Comparison of ENCODE assay signal across 8 cellular contexts in the genomic region with DNA sequence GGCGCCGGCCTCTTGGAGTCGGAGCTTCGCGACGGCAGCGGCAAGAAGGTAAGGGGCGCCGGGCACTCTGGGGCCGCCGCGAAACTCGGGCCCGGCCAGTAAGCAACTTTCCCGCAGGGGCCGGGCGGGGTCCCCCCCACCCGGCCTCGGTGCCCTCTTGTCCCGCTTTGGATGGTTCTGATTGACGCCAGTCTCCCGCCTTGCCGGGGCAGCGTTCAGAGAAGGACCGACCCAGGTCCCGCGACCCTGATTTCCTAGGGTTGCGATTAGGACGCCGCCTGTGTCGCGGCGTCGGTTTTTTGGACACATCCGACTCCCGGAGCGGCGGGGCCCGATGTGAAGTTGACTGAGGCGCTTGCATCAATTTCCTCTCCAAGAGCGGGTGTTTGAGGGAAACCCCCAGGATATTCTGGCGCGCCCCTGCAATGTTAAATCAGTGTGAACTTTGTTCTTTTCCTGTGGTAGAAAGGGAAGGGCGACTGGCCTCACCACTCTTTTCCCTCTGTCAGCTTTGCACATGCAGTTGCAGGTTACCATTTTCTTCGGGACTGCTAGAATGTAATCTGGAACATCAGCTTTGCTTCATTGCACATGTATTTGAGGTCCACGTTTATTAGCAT. TPM values are rescaled to one million over a fixed set of nuclear protein-coding genes. Genes with fewer than 3 reads are reported as not detected.
DNase-seq lines count a peak whose midpoint lies in the region; ATAC-seq and TF ChIP-seq lines count a peak whose summit lies in the region.

No MANE protein-coding gene starts in this region.

- peak overlapping the region; percentile 81 for H3K4me3 Mint-ChIP-seq in neural crest cell

- H3K9me2 ChIP-seq in DOHH2 (replicated peaks; ENCODE audit: control insufficient read depth, low read length) = no peaks in the 10 kb centered on the region

- DNase-seq in LNCaP clone FGC (ENCODE audit: low read depth) (no peak), fibroblast of lung (ENCODE audit: low read depth in 2 of 2) (peak; percentile 24 to 31), neural crest cell (ENCODE audit: low read depth, low spot score) (no peak), omental fat pad (ENCODE audit: low spot score) (no peak)
- DNase-seq in activated T-cell treated with anti-CD3 and anti-CD28 coated beads, Interleukin-2, amount 50 U/mL, for 1 hour = peak; percentile 65

- H3K36me3 Mint-ChIP-seq in neural crest cell (ENCODE audit: low read depth) = no peaks in the 10 kb centered on the region

- no peaks in the 10 kb centered on the region for H4K20me1 ChIP-seq in DOHH2 (ENCODE audit: control insufficient read depth, insufficient read depth, low read depth, low read length)
- H4K20me1 ChIP-seq in fibroblast of lung (ENCODE audit: control insufficient read depth, extremely low read depth, insufficient read depth, low read length) = no peaks in the 10 kb centered on the region

- H3K9ac ChIP-seq in fibroblast of lung (ENCODE audit: insufficient read depth, low read length) = peak overlapping the region; percentile 90

- ATAC-seq in omental fat pad (ENCODE audit: low FRiP score) = no peak
- ATAC-seq in GM21515 (IDR thresholded peaks at IDR 0.05; ENCODE audit: unreplicated experiment) = no peak

- no peaks in the 10 kb centered on the region for H3K9me3 Mint-ChIP-seq in neural crest cell

- no peak for TF ChIP-seq CTCF in DOHH2 (IDR thresholded peaks at IDR 0.05; ENCODE audit: low read depth, low read length, poor library complexity, severe bottlenecking)
- no peak for TF ChIP-seq CTCF in LNCaP clone FGC (IDR thresholded peaks at IDR 0.05; ENCODE audit: control insufficient read depth, extremely low read depth, insufficient read depth)
- TF ChIP-seq CTCF in fibroblast of lung (conservative IDR thresholded peaks at IDR 0.05 in 1 of 2, IDR thresholded peaks at IDR 0.05 in 1 of 2; ENCODE audit: low read depth in 1 of 2, low read length in 2 of 2) = no peak
- TF ChIP-seq CTCF in neural crest cell (conservative IDR thresholded peaks at IDR 0.05) = no peak
- no peak for TF ChIP-seq CTCF in omental fat pad (IDR thresholded peaks at IDR 0.05)

- H3K27ac ChIP-seq in DOHH2 (ENCODE audit: low read depth, low read length) (no peak overlapping the region), fibroblast of lung (ENCODE audit: insufficient read depth, low read length) (peak overlapping the region; percentile 81), temporal lobe (ENCODE audit: low read depth, low read length) (peak overlapping the region; percentile 47)

- H3K4me1 ChIP-seq in DOHH2 (ENCODE audit: control insufficient read depth, low read length) (peaks cover 52% of the 10 kb centered on the region), fibroblast of lung (ENCODE audit: control insufficient read depth, extremely low read depth, insufficient read depth, low read length) (peaks cover 7% of the 10 kb centered on the region)

- H3K4me2 ChIP-seq in DOHH2 (ENCODE audit: low read length) = peak overlapping the region; percentile 81
- H3K4me2 ChIP-seq in fibroblast of lung (ENCODE audit: extremely low read depth, insufficient read depth, low read length) = peak overlapping the region; percentile 97

- H3K36me3 ChIP-seq in DOHH2 (ENCODE audit: control insufficient read depth, low read length) (no peaks in the 10 kb centered on the region), fibroblast of lung (ENCODE audit: control insufficient read depth, insufficient read depth, low read length) (no peaks in the 10 kb centered on the region)

- peak overlapping the region; percentile 59 for H2AFZ ChIP-seq in fibroblast of lung (ENCODE audit: low read length)

- H3K79me2 ChIP-seq in DOHH2 (ENCODE audit: control insufficient read depth, low read length) = peaks cover 37% of the 10 kb centered on the region
- H3K79me2 ChIP-seq in fibroblast of lung (ENCODE audit: control insufficient read depth, insufficient read depth, low read length) = peaks cover 12% of the 10 kb centered on the region

- no peak overlapping the region for H3K27ac Mint-ChIP-seq in neural crest cell (ENCODE audit: unreplicated experiment)

- H3K9me3 ChIP-seq in DOHH2 (ENCODE audit: control insufficient read depth, insufficient read depth, low read length) = no peaks in the 10 kb centered on the region
- H3K9me3 ChIP-seq in fibroblast of lung (ENCODE audit: control insufficient read depth, insufficient read depth, low read depth, low read length) = no peaks in the 10 kb centered on the region

- peaks cover 64% of the 10 kb centered on the region for H3K27me3 Mint-ChIP-seq in neural crest cell (ENCODE audit: low read depth)

- H3K4me3 ChIP-seq in DOHH2 (ENCODE audit: low read length) (peak overlapping the region; percentile 85), LNCaP clone FGC (ENCODE audit: low read depth, low read length) (peak overlapping the region; percentile 84), fibroblast of lung (replicated peaks in 1 of 4; ENCODE audit: control extremely low read depth in 1 of 4, insufficient read depth in 1 of 4, low read depth in 3 of 4, low read length in 4 of 4) (peak overlapping the region; percentile 69 to 91 (median 72))

- peaks cover 13% of the 10 kb centered on the region for H3K4me1 Mint-ChIP-seq in neural crest cell

- peaks cover 14% of the 10 kb centered on the region; the same call in 1 of the 2 replicates for H3F3A ChIP-seq in DOHH2 (ENCODE audit: control insufficient read depth, insufficient read depth)

- H3K27me3 ChIP-seq in DOHH2 (ENCODE audit: control insufficient read depth, low read length) = no peaks in the 10 kb centered on the region; the same call in 1 of the 2 replicates
- no peaks in the 10 kb centered on the region for H3K27me3 ChIP-seq in fibroblast of lung (ENCODE audit: control insufficient read depth, insufficient read depth, low read length)

RNA-seq across cellular contexts. Expression of a gene that starts 0.8 kb away (rescaled TPM):
- total RNA-seq in fibroblast of lung = 14.1 and 17.7 TPM in 2 replicates
- polyA plus RNA-seq in fibroblast of lung = 21.6 and 26.3 TPM in 2 replicates
- polyA plus RNA-seq in fibroblast of lung (2012) = 9.3 and 10.7 TPM in 2 replicates
- 17.3 and 25.1 TPM in 2 replicates for polyA minus RNA-seq in fibroblast of lung (ENCODE audit: low replicate concordance)
- 7.0 and 8.6 TPM in 2 replicates for total RNA-seq in neural crest cell
- total RNA-seq in temporal lobe = 10.3 TPM
- total RNA-seq in omental fat pad = 10 to 100 TPM; 61.0 to 86.5 (median 79.0) TPM

Comparison
In these comparisons a context has a peak if more than half of its experiments do, and no peak if none do; other contexts are left out.
1. DNase-seq: peak in activated T-cell treated with anti-CD3 and anti-CD28 coated beads, Interleukin-2, amount 50 U/mL, for 1 hour (single experiment) and fibroblast of lung (2 of 2); none in LNCaP clone FGC (single experiment), neural crest cell (single experiment) and omental fat pad (single experiment).
2. Peak in every context shown above with its lines, with median percentiles within 50 percentile points of each other: H3K4me3 ChIP-seq.